Comparison of ENCODE assay signal across 11 cellular contexts in genomic region chr19:32652893-32653625, GRCh38. TPM values are rescaled to one million over a fixed set of nuclear protein-coding genes. Genes with fewer than 3 reads are reported as not detected.
DNase-seq lines count a peak whose midpoint lies in the region; ATAC-seq and TF ChIP-seq lines count a peak whose summit lies in the region.
"Had no signal": no experiment of that assay in that cellular context is flagged by ENCODE, and none has a peak within 500 bp of the region (broad histone marks: within the 10 kb centered on the region; RNA-seq: fewer than 3 reads in every experiment).

No MANE protein-coding gene starts in this region.

- no peak overlapping the region for H3K4me3 ChIP-seq in AG10803 (ENCODE audit: low read length)
- no peak overlapping the region for H3K4me3 ChIP-seq in fibroblast of lung (replicated peaks in 1 of 4; ENCODE audit: control extremely low read depth in 1 of 4, insufficient read depth in 1 of 4, low read depth in 3 of 4, low read length in 4 of 4)

- TF ChIP-seq CTCF in AG10803 (conservative IDR thresholded peaks at IDR 0.05; ENCODE audit: low read length) (no peak), fibroblast of lung (conservative IDR thresholded peaks at IDR 0.05 in 1 of 2, IDR thresholded peaks at IDR 0.05 in 1 of 2; ENCODE audit: low read depth in 1 of 2, low read length in 2 of 2) (no peak)

- H3K4me2 ChIP-seq in fibroblast of lung (ENCODE audit: extremely low read depth, insufficient read depth, low read length): no peak overlapping the region

- ATAC-seq in GM21529 (IDR thresholded peaks at IDR 0.05; ENCODE audit: unreplicated experiment): no peak
- ATAC-seq: naive thymus-derived CD4-positive, alpha-beta T cell had no signal

- no peaks in the 10 kb centered on the region for H3K79me2 ChIP-seq in fibroblast of lung (ENCODE audit: control insufficient read depth, insufficient read depth, low read length)

- H3K9ac ChIP-seq in fibroblast of lung (ENCODE audit: insufficient read depth, low read length): no peak overlapping the region

- H2AFZ ChIP-seq in fibroblast of lung (ENCODE audit: low read length): no peak overlapping the region

- H3K9me3 ChIP-seq in fibroblast of lung (ENCODE audit: control insufficient read depth, insufficient read depth, low read depth, low read length): no peaks in the 10 kb centered on the region

- H4K20me1 ChIP-seq in fibroblast of lung (ENCODE audit: control insufficient read depth, extremely low read depth, insufficient read depth, low read length): no peaks in the 10 kb centered on the region

- no peak overlapping the region for H3K27ac ChIP-seq in fibroblast of lung (ENCODE audit: insufficient read depth, low read length)

- H3K36me3 ChIP-seq in fibroblast of lung (ENCODE audit: control insufficient read depth, insufficient read depth, low read length): peaks cover 2% of the 10 kb centered on the region

- H3K27me3 ChIP-seq in fibroblast of lung (ENCODE audit: control insufficient read depth, insufficient read depth, low read length): no peaks in the 10 kb centered on the region

- H3K4me1 ChIP-seq in fibroblast of lung (ENCODE audit: control insufficient read depth, extremely low read depth, insufficient read depth, low read length): no peaks in the 10 kb centered on the region

- DNase-seq in AG10803 (ENCODE audit: low read depth) (peak; percentile 40), NCI-H226 (peak; percentile 14), fibroblast of lung (ENCODE audit: low read depth in 2 of 2) (peak; percentile 76 to 78), myocyte (ENCODE audit: low read depth) (peak; percentile 87), COLO829 (ENCODE audit: low spot score) (no peak), NCI-H128 (lab: John Stamatoyannopoulos, UW; ENCODE audit: unreplicated experiment) (no peak), SIG-M5 treated with dmso at 0.1 percent for 504 hours (lab: John Stamatoyannopoulos, UW; ENCODE audit: unreplicated experiment) (no peak)
- DNase-seq: CD8-positive, alpha-beta memory T cell; naive thymus-derived CD4-positive, alpha-beta T cell; NCI-H524 had no signal

RNA-seq across cellular contexts. Expression of gene ANKRD27, which starts 21.9 kb away (rescaled TPM):
- total RNA-seq in fibroblast of lung: 33.1 and 38.3 TPM in 2 replicates
- 24.5 and 29.7 TPM in 2 replicates for polyA plus RNA-seq in fibroblast of lung
- polyA plus RNA-seq in fibroblast of lung (2012): 14.7 and 16.7 TPM in 2 replicates
- polyA minus RNA-seq in fibroblast of lung (ENCODE audit: low replicate concordance): 15.9 and 28.9 TPM in 2 replicates
- total RNA-seq in myocyte: 17.8 and 19.9 TPM in 2 replicates
- 10.4 TPM for polyA plus RNA-seq in myocyte (2012)

RNA-seq across cellular contexts. Expression of gene RGS9BP, which starts 22.6 kb away (rescaled TPM):
- 0.51 and 0.66 TPM in 2 replicates for total RNA-seq in fibroblast of lung
- polyA plus RNA-seq in fibroblast of lung: 0.03 and 0.09 TPM in 2 replicates
- 0.08 and 0.16 TPM in 2 replicates for polyA plus RNA-seq in fibroblast of lung (2012)
- not detected in 2 replicates for polyA minus RNA-seq in fibroblast of lung (ENCODE audit: low replicate concordance)
- total RNA-seq in myocyte: 1.2 and 1.7 TPM in 2 replicates
- 0.42 TPM for polyA plus RNA-seq in myocyte (2012)
- polyA plus RNA-seq: naive thymus-derived CD4-positive, alpha-beta T cell had no signal

RNA-seq across cellular contexts. Expression of gene NUDT19, which starts 38.6 kb away (rescaled TPM):
- total RNA-seq in fibroblast of lung (5.4 and 7.8 TPM in 2 replicates), myocyte (21.1 and 27.5 TPM in 2 replicates)
- polyA plus RNA-seq in fibroblast of lung: 8.2 and 9.4 TPM in 2 replicates
- 5.9 and 7.5 TPM in 2 replicates for polyA plus RNA-seq in fibroblast of lung (2012)
- 2.7 and 8.6 TPM in 2 replicates for polyA minus RNA-seq in fibroblast of lung (ENCODE audit: low replicate concordance)
- polyA plus RNA-seq in myocyte (2012): 10.8 TPM

Comparison
In these comparisons a context has a peak if more than half of its experiments do, and no peak if none do; other contexts are left out.
1. DNase-seq: peak in AG10803 (single experiment), NCI-H226 (single experiment), fibroblast of lung (2 of 2) and myocyte (single experiment); none in COLO829 (single experiment), NCI-H128 (single experiment) and SIG-M5 treated with dmso at 0.1 percent for 504 hours (single experiment).